1 cellular context compared by ENCODE assay signal in the genomic region with DNA sequence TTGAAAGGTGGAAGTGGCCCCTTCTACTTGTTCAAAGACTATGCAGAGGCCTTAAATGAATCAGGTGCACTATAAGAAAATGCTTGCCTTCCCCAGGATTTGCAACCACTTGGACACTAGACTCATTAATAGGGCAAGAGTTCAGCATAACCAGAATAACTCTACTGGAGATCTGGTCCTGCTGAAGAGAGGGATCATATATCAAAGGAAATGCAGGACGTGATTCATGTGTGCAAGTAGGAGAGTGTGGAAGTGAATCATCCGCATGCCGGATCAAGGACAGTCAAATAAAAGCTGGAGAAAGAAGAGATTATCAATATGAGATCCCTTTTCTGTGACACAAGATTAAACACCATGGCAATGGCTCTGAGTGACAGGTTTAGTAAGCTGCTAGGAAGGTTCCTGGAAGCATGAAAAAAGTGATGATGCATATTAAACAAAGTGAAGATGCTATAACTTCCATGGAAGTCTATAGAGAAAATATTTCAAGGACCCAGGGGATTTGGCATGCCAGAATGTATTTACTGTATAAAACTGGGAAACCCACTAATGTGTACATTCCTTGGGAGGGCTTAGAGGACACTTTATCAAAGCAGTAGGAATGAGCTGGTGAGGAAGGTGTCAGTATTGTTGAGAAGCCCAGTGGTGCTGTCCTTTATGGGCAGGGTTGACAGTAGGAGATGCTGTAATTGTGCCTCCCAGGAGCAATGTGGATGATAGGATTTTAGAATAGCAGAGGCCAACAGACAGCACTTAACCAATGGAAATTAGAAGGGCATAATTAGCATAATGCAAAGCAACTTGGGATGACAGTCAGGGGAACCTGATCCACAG.
A peak's percentile ranks its signal among the peaks of the same experiment; 100 is the strongest.
TF ChIP-seq lines count a peak whose summit lies in the region.

No MANE protein-coding gene starts in this region.

TF ChIP-seq in HepG2, 621 proteins besides CTCF, POLR2A, EP300 and RAD21 (continued from another document):
- TF ChIP-seq, protein P1, sequence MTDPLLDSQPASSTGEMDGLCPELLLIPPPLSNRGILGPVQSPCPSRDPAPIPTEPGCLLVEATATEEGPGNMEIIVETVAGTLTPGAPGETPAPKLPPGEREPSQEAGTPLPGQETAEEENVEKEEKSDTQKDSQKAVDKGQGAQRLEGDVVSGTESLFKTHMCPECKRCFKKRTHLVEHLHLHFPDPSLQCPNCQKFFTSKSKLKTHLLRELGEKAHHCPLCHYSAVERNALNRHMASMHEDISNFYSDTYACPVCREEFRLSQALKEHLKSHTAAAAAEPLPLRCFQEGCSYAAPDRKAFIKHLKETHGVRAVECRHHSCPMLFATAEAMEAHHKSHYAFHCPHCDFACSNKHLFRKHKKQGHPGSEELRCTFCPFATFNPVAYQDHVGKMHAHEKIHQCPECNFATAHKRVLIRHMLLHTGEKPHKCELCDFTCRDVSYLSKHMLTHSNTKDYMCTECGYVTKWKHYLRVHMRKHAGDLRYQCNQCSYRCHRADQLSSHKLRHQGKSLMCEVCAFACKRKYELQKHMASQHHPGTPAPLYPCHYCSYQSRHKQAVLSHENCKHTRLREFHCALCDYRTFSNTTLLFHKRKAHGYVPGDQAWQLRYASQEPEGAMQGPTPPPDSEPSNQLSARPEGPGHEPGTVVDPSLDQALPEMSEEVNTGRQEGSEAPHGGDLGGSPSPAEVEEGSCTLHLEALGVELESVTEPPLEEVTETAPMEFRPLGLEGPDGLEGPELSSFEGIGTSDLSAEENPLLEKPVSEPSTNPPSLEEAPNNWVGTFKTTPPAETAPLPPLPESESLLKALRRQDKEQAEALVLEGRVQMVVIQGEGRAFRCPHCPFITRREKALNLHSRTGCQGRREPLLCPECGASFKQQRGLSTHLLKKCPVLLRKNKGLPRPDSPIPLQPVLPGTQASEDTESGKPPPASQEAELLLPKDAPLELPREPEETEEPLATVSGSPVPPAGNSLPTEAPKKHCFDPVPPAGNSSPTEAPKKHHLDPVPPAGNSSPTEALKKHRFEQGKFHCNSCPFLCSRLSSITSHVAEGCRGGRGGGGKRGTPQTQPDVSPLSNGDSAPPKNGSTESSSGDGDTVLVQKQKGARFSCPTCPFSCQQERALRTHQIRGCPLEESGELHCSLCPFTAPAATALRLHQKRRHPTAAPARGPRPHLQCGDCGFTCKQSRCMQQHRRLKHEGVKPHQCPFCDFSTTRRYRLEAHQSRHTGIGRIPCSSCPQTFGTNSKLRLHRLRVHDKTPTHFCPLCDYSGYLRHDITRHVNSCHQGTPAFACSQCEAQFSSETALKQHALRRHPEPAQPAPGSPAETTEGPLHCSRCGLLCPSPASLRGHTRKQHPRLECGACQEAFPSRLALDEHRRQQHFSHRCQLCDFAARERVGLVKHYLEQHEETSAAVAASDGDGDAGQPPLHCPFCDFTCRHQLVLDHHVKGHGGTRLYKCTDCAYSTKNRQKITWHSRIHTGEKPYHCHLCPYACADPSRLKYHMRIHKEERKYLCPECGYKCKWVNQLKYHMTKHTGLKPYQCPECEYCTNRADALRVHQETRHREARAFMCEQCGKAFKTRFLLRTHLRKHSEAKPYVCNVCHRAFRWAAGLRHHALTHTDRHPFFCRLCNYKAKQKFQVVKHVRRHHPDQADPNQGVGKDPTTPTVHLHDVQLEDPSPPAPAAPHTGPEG (CRISPR knock-in tag; IDR thresholded peaks at IDR 0.05) = 0 out of 2 replicates have a peak, but pooled peaks have one; percentile 41
- TF ChIP-seq, protein P2, sequence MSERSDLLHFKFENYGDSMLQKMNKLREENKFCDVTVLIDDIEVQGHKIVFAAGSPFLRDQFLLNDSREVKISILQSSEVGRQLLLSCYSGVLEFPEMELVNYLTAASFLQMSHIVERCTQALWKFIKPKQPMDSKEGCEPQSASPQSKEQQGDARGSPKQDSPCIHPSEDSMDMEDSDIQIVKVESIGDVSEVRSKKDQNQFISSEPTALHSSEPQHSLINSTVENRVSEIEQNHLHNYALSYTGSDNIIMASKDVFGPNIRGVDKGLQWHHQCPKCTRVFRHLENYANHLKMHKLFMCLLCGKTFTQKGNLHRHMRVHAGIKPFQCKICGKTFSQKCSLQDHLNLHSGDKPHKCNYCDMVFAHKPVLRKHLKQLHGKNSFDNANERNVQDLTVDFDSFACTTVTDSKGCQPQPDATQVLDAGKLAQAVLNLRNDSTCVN (CRISPR knock-in tag; IDR thresholded peaks at IDR 0.05; ENCODE audit: borderline replicate concordance) = 0 out of 2 replicates have a peak, but pooled peaks have one; percentile 30
- TF ChIP-seq FIP1L1 (IDR thresholded peaks at IDR 0.05; ENCODE audit: borderline replicate concordance, insufficient read depth, low read depth, low read length) (no peak), ZSCAN9 (CRISPR knock-in tag; IDR thresholded peaks at IDR 0.05; ENCODE audit: borderline replicate concordance) (peak; percentile 85), KLF16 (CRISPR knock-in tag; IDR thresholded peaks at IDR 0.05) (peak in 1 of 2 experiments; percentile 52; a peak in 1 of 4 replicates), ZNF678 (CRISPR knock-in tag; IDR thresholded peaks at IDR 0.05) (no peak), RXRB (CRISPR knock-in tag; IDR thresholded peaks at IDR 0.05; ENCODE audit: borderline replicate concordance) (peak; percentile 96), ZKSCAN8 (CRISPR knock-in tag; IDR thresholded peaks at IDR 0.05; ENCODE audit: borderline replicate concordance) (peak; percentile 51; the same call in 1 of the 2 replicates), GABPB1 (CRISPR knock-in tag; IDR thresholded peaks at IDR 0.05) (peak; percentile 40; the same call in 1 of the 2 replicates), TCF7 (IDR thresholded peaks at IDR 0.05; ENCODE audit: low read depth) (peak; percentile 95), MAFK (conservative IDR thresholded peaks at IDR 0.05 in 1 of 2, IDR thresholded peaks at IDR 0.05 in 1 of 2; ENCODE audit: low read length in 2 of 2) (peak; percentile 0 to 44; a peak in 1 of 4 replicates), SIX1 (CRISPR knock-in tag; IDR thresholded peaks at IDR 0.05; ENCODE audit: borderline replicate concordance) (peak; percentile 98), ISL2 (CRISPR knock-in tag; IDR thresholded peaks at IDR 0.05) (peak; percentile 85), DMAP1 (CRISPR knock-in tag; IDR thresholded peaks at IDR 0.05) (peak; percentile 45; the same call in 1 of the 2 replicates), ZBTB42 (CRISPR knock-in tag; IDR thresholded peaks at IDR 0.05) (no peak), KLF6 (CRISPR knock-in tag; IDR thresholded peaks at IDR 0.05) (0 out of 2 replicates have a peak, but pooled peaks have one; percentile 53), CEBPB (IDR thresholded peaks at IDR 0.05; ENCODE audit: borderline replicate concordance, low read depth, low read length) (0 out of 2 replicates have a peak, but pooled peaks have one; percentile 40)
- TF ChIP-seq, protein P3, sequence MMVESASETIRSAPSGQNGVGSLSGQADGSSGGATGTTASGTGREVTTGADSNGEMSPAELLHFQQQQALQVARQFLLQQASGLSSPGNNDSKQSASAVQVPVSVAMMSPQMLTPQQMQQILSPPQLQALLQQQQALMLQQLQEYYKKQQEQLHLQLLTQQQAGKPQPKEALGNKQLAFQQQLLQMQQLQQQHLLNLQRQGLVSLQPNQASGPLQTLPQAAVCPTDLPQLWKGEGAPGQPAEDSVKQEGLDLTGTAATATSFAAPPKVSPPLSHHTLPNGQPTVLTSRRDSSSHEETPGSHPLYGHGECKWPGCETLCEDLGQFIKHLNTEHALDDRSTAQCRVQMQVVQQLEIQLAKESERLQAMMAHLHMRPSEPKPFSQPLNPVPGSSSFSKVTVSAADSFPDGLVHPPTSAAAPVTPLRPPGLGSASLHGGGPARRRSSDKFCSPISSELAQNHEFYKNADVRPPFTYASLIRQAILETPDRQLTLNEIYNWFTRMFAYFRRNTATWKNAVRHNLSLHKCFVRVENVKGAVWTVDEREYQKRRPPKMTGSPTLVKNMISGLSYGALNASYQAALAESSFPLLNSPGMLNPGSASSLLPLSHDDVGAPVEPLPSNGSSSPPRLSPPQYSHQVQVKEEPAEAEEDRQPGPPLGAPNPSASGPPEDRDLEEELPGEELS (CRISPR knock-in tag; IDR thresholded peaks at IDR 0.05) = peak; percentile 51
- TF ChIP-seq, protein P4, sequence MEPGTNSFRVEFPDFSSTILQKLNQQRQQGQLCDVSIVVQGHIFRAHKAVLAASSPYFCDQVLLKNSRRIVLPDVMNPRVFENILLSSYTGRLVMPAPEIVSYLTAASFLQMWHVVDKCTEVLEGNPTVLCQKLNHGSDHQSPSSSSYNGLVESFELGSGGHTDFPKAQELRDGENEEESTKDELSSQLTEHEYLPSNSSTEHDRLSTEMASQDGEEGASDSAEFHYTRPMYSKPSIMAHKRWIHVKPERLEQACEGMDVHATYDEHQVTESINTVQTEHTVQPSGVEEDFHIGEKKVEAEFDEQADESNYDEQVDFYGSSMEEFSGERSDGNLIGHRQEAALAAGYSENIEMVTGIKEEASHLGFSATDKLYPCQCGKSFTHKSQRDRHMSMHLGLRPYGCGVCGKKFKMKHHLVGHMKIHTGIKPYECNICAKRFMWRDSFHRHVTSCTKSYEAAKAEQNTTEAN (CRISPR knock-in tag; conservative IDR thresholded peaks at IDR 0.05) = peak; percentile 81; the same call in 1 of the 2 replicates
- TF ChIP-seq, protein P5, sequence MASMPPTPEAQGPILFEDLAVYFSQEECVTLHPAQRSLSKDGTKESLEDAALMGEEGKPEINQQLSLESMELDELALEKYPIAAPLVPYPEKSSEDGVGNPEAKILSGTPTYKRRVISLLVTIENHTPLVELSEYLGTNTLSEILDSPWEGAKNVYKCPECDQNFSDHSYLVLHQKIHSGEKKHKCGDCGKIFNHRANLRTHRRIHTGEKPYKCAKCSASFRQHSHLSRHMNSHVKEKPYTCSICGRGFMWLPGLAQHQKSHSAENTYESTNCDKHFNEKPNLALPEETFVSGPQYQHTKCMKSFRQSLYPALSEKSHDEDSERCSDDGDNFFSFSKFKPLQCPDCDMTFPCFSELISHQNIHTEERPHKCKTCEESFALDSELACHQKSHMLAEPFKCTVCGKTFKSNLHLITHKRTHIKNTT (CRISPR knock-in tag; IDR thresholded peaks at IDR 0.05) = no peak
- TF ChIP-seq, protein P6, sequence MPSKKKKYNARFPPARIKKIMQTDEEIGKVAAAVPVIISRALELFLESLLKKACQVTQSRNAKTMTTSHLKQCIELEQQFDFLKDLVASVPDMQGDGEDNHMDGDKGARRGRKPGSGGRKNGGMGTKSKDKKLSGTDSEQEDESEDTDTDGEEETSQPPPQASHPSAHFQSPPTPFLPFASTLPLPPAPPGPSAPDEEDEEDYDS (CRISPR knock-in tag; IDR thresholded peaks at IDR 0.05) = 0 out of 2 replicates have a peak, but pooled peaks have one; percentile 13
- TF ChIP-seq, protein P7, sequence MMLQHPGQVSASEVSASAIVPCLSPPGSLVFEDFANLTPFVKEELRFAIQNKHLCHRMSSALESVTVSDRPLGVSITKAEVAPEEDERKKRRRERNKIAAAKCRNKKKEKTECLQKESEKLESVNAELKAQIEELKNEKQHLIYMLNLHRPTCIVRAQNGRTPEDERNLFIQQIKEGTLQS (CRISPR knock-in tag; IDR thresholded peaks at IDR 0.05) = peak; percentile 89
- TF ChIP-seq, protein P8, sequence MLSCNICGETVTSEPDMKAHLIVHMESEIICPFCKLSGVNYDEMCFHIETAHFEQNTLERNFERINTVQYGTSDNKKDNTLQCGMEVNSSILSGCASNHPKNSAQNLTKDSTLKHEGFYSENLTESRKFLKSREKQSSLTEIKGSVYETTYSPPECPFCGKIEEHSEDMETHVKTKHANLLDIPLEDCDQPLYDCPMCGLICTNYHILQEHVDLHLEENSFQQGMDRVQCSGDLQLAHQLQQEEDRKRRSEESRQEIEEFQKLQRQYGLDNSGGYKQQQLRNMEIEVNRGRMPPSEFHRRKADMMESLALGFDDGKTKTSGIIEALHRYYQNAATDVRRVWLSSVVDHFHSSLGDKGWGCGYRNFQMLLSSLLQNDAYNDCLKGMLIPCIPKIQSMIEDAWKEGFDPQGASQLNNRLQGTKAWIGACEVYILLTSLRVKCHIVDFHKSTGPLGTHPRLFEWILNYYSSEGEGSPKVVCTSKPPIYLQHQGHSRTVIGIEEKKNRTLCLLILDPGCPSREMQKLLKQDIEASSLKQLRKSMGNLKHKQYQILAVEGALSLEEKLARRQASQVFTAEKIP (CRISPR knock-in tag; IDR thresholded peaks at IDR 0.05; ENCODE audit: borderline replicate concordance) = no peak
